ENCODE assay signal across 1 cellular context in the genomic region with DNA sequence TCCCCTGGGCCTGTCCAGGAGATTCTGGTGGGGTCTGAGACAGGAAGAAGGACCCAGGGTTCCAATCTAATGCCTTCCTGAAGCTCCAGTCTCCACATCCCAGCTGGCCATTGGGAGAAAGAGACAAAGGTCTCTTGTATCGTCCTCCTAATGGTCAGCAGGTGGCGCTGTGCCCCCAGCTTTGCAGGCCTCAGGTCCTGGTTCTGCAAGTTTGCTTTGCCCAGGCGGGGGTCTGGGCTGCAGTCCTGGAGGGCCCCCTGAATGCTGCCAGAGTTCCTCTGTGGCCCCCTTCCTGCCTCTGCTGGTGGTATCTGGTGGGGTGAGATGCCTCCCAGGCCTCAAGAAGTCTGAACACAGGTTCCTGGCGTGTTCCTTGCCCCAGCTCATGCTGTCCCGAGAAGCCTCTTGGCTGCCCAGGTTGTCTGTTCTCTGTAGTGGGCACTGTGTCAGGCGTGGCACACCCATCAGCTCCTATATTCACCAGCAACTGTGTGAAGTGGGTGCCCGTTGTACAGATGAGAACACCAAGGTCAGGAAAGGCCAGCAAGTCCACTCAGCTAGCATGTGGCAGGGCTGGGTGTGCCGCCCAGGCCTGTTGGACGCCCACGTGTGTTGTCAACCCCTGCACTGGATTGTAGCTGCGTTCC.
TF ChIP-seq lines count a peak whose summit lies in the region.

No MANE protein-coding gene starts in this region.

TF ChIP-seq in K562, 482 proteins besides CTCF, POLR2A, EP300 and RAD21 (continued from another document):
- TF ChIP-seq, protein P1, sequence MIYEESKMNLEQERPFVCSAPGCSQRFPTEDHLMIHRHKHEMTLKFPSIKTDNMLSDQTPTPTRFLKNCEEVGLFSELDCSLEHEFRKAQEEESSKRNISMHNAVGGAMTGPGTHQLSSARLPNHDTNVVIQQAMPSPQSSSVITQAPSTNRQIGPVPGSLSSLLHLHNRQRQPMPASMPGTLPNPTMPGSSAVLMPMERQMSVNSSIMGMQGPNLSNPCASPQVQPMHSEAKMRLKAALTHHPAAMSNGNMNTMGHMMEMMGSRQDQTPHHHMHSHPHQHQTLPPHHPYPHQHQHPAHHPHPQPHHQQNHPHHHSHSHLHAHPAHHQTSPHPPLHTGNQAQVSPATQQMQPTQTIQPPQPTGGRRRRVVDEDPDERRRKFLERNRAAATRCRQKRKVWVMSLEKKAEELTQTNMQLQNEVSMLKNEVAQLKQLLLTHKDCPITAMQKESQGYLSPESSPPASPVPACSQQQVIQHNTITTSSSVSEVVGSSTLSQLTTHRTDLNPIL (CRISPR knock-in tag; IDR thresholded peaks at IDR 0.05) = no peak
- TF ChIP-seq DNMT1 (IDR thresholded peaks at IDR 0.05) (no peak), PRPF4 (IDR thresholded peaks at IDR 0.05; ENCODE audit: insufficient read depth, low read depth, low read length, poor library complexity, severe bottlenecking) (no peak), ZKSCAN3 (CRISPR knock-in tag; IDR thresholded peaks at IDR 0.05) (no peak), ZNF184 (CRISPR knock-in tag; IDR thresholded peaks at IDR 0.05) (no peak), PURB (CRISPR knock-in tag; IDR thresholded peaks at IDR 0.05; ENCODE audit: low read depth) (no peak), RBM34 (IDR thresholded peaks at IDR 0.05; ENCODE audit: borderline replicate concordance, insufficient read depth, low read length) (no peak), ZNF431 (CRISPR knock-in tag; IDR thresholded peaks at IDR 0.05) (no peak), BCL6 (CRISPR knock-in tag; IDR thresholded peaks at IDR 0.05) (no peak), CHD1 (IDR thresholded peaks at IDR 0.05; ENCODE audit: low read length) (no peak), CEBPG (CRISPR knock-in tag; IDR thresholded peaks at IDR 0.05) (no peak), CEBPG (tag; conservative IDR thresholded peaks at IDR 0.05 in 1 of 2, IDR thresholded peaks at IDR 0.05 in 1 of 2) (no peak), TEAD1 (CRISPR knock-in tag; IDR thresholded peaks at IDR 0.05) (no peak), ZNF445 (CRISPR knock-in tag; IDR thresholded peaks at IDR 0.05; ENCODE audit: low read depth) (no peak), CREB1 (IDR thresholded peaks at IDR 0.05) (no peak), CREB1 (CRISPR knock-in tag; IDR thresholded peaks at IDR 0.05) (no peak), ZNF143 (CRISPR knock-in tag; IDR thresholded peaks at IDR 0.05) (no peak), ZNF444 (CRISPR knock-in tag; IDR thresholded peaks at IDR 0.05) (no peak; the same call in 1 of the 2 replicates), PTBP1 (IDR thresholded peaks at IDR 0.05; ENCODE audit: low read depth, low read length) (no peak), CC2D1A (IDR thresholded peaks at IDR 0.05) (peak; percentile 71; the same call in 1 of the 2 replicates), ZNF561 (CRISPR knock-in tag; conservative IDR thresholded peaks at IDR 0.05) (no peak), BRD4 (IDR thresholded peaks at IDR 0.05) (no peak), ZNF212 (CRISPR knock-in tag; IDR thresholded peaks at IDR 0.05) (no peak), ZNF766 (CRISPR knock-in tag; conservative IDR thresholded peaks at IDR 0.05) (no peak), TBL1XR1 (IDR thresholded peaks at IDR 0.05; ENCODE audit: low read length in 2 of 2) (no peak), TCFL5 (CRISPR knock-in tag; conservative IDR thresholded peaks at IDR 0.05) (no peak), STAG1 (CRISPR knock-in tag; IDR thresholded peaks at IDR 0.05; ENCODE audit: borderline replicate concordance) (no peak; the same call in 1 of the 2 replicates), ZNF696 (CRISPR knock-in tag; conservative IDR thresholded peaks at IDR 0.05) (no peak), PHF20 (IDR thresholded peaks at IDR 0.05; ENCODE audit: partially characterized antibody) (no peak), KAT7 (CRISPR knock-in tag; IDR thresholded peaks at IDR 0.05; ENCODE audit: borderline replicate concordance) (no peak)
- TF ChIP-seq, protein P2, sequence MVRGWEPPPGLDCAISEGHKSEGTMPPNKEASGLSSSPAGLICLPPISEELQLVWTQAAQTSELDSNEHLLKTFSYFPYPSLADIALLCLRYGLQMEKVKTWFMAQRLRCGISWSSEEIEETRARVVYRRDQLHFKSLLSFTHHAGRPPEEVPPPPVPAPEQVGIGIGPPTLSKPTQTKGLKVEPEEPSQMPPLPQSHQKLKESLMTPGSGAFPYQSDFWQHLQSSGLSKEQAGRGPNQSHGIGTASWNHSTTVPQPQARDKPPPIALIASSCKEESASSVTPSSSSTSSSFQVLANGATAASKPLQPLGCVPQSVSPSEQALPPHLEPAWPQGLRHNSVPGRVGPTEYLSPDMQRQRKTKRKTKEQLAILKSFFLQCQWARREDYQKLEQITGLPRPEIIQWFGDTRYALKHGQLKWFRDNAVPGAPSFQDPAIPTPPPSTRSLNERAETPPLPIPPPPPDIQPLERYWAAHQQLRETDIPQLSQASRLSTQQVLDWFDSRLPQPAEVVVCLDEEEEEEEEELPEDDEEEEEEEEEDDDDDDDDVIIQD (CRISPR knock-in tag; IDR thresholded peaks at IDR 0.05) = no peak
- TF ChIP-seq, protein P3, sequence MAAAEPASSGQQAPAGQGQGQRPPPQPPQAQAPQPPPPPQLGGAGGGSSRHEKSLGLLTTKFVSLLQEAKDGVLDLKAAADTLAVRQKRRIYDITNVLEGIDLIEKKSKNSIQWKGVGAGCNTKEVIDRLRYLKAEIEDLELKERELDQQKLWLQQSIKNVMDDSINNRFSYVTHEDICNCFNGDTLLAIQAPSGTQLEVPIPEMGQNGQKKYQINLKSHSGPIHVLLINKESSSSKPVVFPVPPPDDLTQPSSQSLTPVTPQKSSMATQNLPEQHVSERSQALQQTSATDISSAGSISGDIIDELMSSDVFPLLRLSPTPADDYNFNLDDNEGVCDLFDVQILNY (CRISPR knock-in tag; IDR thresholded peaks at IDR 0.05) = no peak
- TF ChIP-seq, protein P4, sequence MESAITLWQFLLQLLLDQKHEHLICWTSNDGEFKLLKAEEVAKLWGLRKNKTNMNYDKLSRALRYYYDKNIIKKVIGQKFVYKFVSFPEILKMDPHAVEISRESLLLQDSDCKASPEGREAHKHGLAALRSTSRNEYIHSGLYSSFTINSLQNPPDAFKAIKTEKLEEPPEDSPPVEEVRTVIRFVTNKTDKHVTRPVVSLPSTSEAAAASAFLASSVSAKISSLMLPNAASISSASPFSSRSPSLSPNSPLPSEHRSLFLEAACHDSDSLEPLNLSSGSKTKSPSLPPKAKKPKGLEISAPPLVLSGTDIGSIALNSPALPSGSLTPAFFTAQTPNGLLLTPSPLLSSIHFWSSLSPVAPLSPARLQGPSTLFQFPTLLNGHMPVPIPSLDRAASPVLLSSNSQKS (CRISPR knock-in tag; IDR thresholded peaks at IDR 0.05) = no peak
- TF ChIP-seq, protein P5, sequence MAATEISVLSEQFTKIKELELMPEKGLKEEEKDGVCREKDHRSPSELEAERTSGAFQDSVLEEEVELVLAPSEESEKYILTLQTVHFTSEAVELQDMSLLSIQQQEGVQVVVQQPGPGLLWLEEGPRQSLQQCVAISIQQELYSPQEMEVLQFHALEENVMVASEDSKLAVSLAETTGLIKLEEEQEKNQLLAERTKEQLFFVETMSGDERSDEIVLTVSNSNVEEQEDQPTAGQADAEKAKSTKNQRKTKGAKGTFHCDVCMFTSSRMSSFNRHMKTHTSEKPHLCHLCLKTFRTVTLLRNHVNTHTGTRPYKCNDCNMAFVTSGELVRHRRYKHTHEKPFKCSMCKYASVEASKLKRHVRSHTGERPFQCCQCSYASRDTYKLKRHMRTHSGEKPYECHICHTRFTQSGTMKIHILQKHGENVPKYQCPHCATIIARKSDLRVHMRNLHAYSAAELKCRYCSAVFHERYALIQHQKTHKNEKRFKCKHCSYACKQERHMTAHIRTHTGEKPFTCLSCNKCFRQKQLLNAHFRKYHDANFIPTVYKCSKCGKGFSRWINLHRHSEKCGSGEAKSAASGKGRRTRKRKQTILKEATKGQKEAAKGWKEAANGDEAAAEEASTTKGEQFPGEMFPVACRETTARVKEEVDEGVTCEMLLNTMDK (IDR thresholded peaks at IDR 0.05; ENCODE audit: borderline replicate concordance, insufficient read depth, low read depth, low read length, poor library complexity, severe bottlenecking) = no peak
- TF ChIP-seq, protein P6, sequence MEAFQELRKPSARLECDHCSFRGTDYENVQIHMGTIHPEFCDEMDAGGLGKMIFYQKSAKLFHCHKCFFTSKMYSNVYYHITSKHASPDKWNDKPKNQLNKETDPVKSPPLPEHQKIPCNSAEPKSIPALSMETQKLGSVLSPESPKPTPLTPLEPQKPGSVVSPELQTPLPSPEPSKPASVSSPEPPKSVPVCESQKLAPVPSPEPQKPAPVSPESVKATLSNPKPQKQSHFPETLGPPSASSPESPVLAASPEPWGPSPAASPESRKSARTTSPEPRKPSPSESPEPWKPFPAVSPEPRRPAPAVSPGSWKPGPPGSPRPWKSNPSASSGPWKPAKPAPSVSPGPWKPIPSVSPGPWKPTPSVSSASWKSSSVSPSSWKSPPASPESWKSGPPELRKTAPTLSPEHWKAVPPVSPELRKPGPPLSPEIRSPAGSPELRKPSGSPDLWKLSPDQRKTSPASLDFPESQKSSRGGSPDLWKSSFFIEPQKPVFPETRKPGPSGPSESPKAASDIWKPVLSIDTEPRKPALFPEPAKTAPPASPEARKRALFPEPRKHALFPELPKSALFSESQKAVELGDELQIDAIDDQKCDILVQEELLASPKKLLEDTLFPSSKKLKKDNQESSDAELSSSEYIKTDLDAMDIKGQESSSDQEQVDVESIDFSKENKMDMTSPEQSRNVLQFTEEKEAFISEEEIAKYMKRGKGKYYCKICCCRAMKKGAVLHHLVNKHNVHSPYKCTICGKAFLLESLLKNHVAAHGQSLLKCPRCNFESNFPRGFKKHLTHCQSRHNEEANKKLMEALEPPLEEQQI (IDR thresholded peaks at IDR 0.05) = no peak
- TF ChIP-seq, protein P7, sequence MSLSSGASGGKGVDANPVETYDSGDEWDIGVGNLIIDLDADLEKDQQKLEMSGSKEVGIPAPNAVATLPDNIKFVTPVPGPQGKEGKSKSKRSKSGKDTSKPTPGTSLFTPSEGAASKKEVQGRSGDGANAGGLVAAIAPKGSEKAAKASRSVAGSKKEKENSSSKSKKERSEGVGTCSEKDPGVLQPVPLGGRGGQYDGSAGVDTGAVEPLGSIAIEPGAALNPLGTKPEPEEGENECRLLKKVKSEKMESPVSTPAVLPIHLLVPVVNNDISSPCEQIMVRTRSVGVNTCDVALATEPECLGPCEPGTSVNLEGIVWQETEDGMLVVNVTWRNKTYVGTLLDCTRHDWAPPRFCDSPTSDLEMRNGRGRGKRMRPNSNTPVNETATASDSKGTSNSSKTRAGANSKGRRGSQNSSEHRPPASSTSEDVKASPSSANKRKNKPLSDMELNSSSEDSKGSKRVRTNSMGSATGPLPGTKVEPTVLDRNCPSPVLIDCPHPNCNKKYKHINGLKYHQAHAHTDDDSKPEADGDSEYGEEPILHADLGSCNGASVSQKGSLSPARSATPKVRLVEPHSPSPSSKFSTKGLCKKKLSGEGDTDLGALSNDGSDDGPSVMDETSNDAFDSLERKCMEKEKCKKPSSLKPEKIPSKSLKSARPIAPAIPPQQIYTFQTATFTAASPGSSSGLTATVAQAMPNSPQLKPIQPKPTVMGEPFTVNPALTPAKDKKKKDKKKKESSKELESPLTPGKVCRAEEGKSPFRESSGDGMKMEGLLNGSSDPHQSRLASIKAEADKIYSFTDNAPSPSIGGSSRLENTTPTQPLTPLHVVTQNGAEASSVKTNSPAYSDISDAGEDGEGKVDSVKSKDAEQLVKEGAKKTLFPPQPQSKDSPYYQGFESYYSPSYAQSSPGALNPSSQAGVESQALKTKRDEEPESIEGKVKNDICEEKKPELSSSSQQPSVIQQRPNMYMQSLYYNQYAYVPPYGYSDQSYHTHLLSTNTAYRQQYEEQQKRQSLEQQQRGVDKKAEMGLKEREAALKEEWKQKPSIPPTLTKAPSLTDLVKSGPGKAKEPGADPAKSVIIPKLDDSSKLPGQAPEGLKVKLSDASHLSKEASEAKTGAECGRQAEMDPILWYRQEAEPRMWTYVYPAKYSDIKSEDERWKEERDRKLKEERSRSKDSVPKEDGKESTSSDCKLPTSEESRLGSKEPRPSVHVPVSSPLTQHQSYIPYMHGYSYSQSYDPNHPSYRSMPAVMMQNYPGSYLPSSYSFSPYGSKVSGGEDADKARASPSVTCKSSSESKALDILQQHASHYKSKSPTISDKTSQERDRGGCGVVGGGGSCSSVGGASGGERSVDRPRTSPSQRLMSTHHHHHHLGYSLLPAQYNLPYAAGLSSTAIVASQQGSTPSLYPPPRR (CRISPR knock-in tag; IDR thresholded peaks at IDR 0.05; ENCODE audit: borderline replicate concordance) = no peak
- TF ChIP-seq, protein P8, sequence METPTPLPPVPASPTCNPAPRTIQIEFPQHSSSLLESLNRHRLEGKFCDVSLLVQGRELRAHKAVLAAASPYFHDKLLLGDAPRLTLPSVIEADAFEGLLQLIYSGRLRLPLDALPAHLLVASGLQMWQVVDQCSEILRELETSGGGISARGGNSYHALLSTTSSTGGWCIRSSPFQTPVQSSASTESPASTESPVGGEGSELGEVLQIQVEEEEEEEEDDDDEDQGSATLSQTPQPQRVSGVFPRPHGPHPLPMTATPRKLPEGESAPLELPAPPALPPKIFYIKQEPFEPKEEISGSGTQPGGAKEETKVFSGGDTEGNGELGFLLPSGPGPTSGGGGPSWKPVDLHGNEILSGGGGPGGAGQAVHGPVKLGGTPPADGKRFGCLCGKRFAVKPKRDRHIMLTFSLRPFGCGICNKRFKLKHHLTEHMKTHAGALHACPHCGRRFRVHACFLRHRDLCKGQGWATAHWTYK (CRISPR knock-in tag; IDR thresholded peaks at IDR 0.05) = no peak
- TF ChIP-seq, protein P9, sequence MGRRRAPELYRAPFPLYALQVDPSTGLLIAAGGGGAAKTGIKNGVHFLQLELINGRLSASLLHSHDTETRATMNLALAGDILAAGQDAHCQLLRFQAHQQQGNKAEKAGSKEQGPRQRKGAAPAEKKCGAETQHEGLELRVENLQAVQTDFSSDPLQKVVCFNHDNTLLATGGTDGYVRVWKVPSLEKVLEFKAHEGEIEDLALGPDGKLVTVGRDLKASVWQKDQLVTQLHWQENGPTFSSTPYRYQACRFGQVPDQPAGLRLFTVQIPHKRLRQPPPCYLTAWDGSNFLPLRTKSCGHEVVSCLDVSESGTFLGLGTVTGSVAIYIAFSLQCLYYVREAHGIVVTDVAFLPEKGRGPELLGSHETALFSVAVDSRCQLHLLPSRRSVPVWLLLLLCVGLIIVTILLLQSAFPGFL (CRISPR knock-in tag; IDR thresholded peaks at IDR 0.05) = no peak
- TF ChIP-seq, protein P10, sequence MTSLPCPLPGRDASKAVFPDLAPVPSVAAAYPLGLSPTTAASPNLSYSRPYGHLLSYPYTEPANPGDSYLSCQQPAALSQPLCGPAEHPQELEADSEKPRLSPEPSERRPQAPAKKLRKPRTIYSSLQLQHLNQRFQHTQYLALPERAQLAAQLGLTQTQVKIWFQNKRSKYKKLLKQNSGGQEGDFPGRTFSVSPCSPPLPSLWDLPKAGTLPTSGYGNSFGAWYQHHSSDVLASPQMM (CRISPR knock-in tag; IDR thresholded peaks at IDR 0.05) = no peak
- TF ChIP-seq, protein P11, sequence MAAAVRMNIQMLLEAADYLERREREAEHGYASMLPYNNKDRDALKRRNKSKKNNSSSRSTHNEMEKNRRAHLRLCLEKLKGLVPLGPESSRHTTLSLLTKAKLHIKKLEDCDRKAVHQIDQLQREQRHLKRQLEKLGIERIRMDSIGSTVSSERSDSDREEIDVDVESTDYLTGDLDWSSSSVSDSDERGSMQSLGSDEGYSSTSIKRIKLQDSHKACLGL (CRISPR knock-in tag; IDR thresholded peaks at IDR 0.05; ENCODE audit: borderline replicate concordance, poor library complexity, severe bottlenecking) = no peak
